Comparison of ENCODE assay signal across 11 cellular contexts in the genomic region with DNA sequence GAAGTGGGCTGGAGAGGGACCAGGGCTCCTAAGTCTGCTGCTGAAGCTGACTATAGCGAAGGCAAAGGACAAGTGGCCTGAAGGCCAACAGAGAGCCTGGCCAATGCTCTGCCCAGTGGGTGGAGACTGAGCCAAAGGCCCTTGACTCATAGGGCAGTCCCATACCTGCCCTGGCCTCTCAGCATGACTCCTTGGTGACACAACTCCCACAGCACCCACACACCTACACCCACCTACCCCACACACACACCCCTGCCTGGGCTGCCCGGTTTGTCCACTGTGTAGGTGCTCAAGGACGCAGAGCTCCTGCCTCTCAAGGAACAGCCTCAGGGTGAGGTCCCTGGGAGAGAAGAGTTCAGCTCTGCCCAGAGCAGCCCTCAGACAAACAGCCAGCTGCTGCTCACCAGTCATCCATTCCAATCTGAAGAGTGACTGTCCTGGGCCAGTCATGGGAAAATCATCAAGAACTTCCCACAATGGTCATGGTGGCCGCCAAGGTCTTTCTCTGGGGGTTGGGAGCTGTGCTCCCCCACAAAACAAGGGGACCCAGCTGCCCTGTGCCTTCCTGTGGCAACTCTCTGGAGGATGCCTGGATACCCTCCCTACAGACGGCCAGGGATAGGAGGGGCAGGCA. TPM values are rescaled to one million over a fixed set of nuclear protein-coding genes. Genes with fewer than 3 reads are reported as not detected.
DNase-seq lines count a peak whose midpoint lies in the region; ATAC-seq, FAIRE-seq and TF ChIP-seq lines count a peak whose summit lies in the region.
"Had no signal": no experiment of that assay in that cellular context is flagged by ENCODE, and none has a peak within 500 bp of the region (broad histone marks: within the 10 kb centered on the region; RNA-seq: fewer than 3 reads in every experiment).

No MANE protein-coding gene starts in this region.

- CTCF ChIA-PET in activated CD4-positive, alpha-beta T cell treated with anti-CD3 and anti-CD28 coated beads for 36 hours (lab: Charles Lee): interaction anchor here (0.7 to 1.7 kb wide), 8 partner anchors 9 to 49 kb away, joined by 3 to 7 read pairs (median 3); no protein-coding TSS in a partner anchor
- CTCF ChIA-PET in activated CD4-positive, alpha-beta T cell treated with anti-CD3 and anti-CD28 coated beads, Interleukin-2, amount 10 ng/mL, durations not matched to agents 7 days and 5 days (lab: Charles Lee): interaction anchor here (0.7 to 1.5 kb wide), 4 partner anchors 11 to 30 kb away, joined by 3 to 6 read pairs (median 3); no protein-coding TSS in a partner anchor

- H3K9me3 Mint-ChIP-seq in activated CD4-positive, alpha-beta T cell treated with anti-CD3 and anti-CD28 coated beads for 36 hours (ENCODE audit: low read depth): peaks cover 2% of the 10 kb centered on the region
- H3K9me3 Mint-ChIP-seq in activated CD4-positive, alpha-beta T cell treated with anti-CD3 and anti-CD28 coated beads, Interleukin-2, amount 10 ng/mL, durations not matched to agents 7 days and 5 days: no peaks in the 10 kb centered on the region
- H3K9me3 Mint-ChIP-seq in stimulated activated effector memory CD8-positive, alpha-beta T cell treated with anti-CD3 and anti-CD28 coated beads, Interleukin-12 subunit alpha, Interleukin-12 subunit beta, amount 100 ng/mL, for 72 hours: no peaks in the 10 kb centered on the region

- H3K27me3 Mint-ChIP-seq in activated CD4-positive, alpha-beta T cell treated with anti-CD3 and anti-CD28 coated beads for 36 hours: no peaks in the 10 kb centered on the region
- H3K27me3 Mint-ChIP-seq in activated CD4-positive, alpha-beta T cell treated with anti-CD3 and anti-CD28 coated beads, Interleukin-2, amount 10 ng/mL, durations not matched to agents 7 days and 5 days: no peaks in the 10 kb centered on the region
- no peaks in the 10 kb centered on the region for H3K27me3 Mint-ChIP-seq in T-helper 17 cell

- H3K4me1 ChIP-seq in foreskin keratinocyte (peaks cover 24% of the 10 kb centered on the region), HAP-1 (peaks cover 5% of the 10 kb centered on the region)

- intact Hi-C loops in activated CD4-positive, alpha-beta T cell treated with anti-CD3 and anti-CD28 coated beads for 36 hours (cut with DNase I, micrococcal nuclease): no loop called here

- peaks cover 85% of the 10 kb centered on the region for H3K36me3 Mint-ChIP-seq in activated CD4-positive, alpha-beta T cell treated with anti-CD3 and anti-CD28 coated beads for 36 hours (ENCODE audit: low read depth)
- peaks cover 52% of the 10 kb centered on the region for H3K36me3 Mint-ChIP-seq in activated CD4-positive, alpha-beta T cell treated with anti-CD3 and anti-CD28 coated beads, Interleukin-2, amount 10 ng/mL, durations not matched to agents 7 days and 5 days (ENCODE audit: low read depth)
- H3K36me3 Mint-ChIP-seq in T-helper 17 cell (ENCODE audit: low read depth): peaks cover 12% of the 10 kb centered on the region
- peaks cover 97% of the 10 kb centered on the region for H3K36me3 Mint-ChIP-seq in stimulated activated effector memory CD8-positive, alpha-beta T cell treated with anti-CD3 and anti-CD28 coated beads, Interleukin-12 subunit alpha, Interleukin-12 subunit beta, amount 100 ng/mL, for 72 hours

- peak; percentile 41 for DNase-seq in activated CD4-positive, alpha-beta T cell treated with anti-CD3 and anti-CD28 coated beads for 36 hours
- no peak for DNase-seq in activated CD4-positive, alpha-beta T cell treated with anti-CD3 and anti-CD28 coated beads, Interleukin-2, amount 10 ng/mL, durations not matched to agents 7 days and 5 days
- DNase-seq in T-helper 17 cell: no peak
- DNase-seq in foreskin keratinocyte: peak; percentile 65 to 83
- DNase-seq in stimulated activated effector memory CD8-positive, alpha-beta T cell treated with anti-CD3 and anti-CD28 coated beads, Interleukin-12 subunit alpha, Interleukin-12 subunit beta, amount 100 ng/mL, for 72 hours (ENCODE audit: low spot score in 2 of 2): no peak
- DNase-seq in HAP-1 (ENCODE audit: low spot score in 2 of 2): no peak
- no peak for DNase-seq in HTR-8/SVneo (ENCODE audit: insufficient read length, low spot score)
- DNase-seq: occipital lobe, tibial artery had no signal

- in situ Hi-C loops in HAP-1 (cut with MboI; ENCODE audit: low sequenced_read_pairs): loop anchor here (25.0 kb wide), 1 partner anchor 614 kb away; no protein-coding TSS in a partner anchor

- TF ChIP-seq CTCF in foreskin keratinocyte (conservative IDR thresholded peaks at IDR 0.05): no peak

- H3K9me3 ChIP-seq in T-helper 17 cell (ENCODE audit: control insufficient read depth, low read length, poor library complexity, severe bottlenecking) (no peaks in the 10 kb centered on the region), HAP-1 (no peaks in the 10 kb centered on the region)
- H3K9me3 ChIP-seq: tibial artery had no signal

- POLR2A ChIA-PET in activated CD4-positive, alpha-beta T cell treated with anti-CD3 and anti-CD28 coated beads for 36 hours (lab: Charles Lee): no interaction called here
- POLR2A ChIA-PET in activated CD4-positive, alpha-beta T cell treated with anti-CD3 and anti-CD28 coated beads, Interleukin-2, amount 10 ng/mL, durations not matched to agents 7 days and 5 days (lab: Charles Lee): no interaction called here

- no peak overlapping the region for H3K4me3 ChIP-seq in HAP-1
- H3K4me3 ChIP-seq: tibial artery had no signal

- H3K36me3 ChIP-seq in HAP-1 (replicated peaks): no peaks in the 10 kb centered on the region; the same call in 1 of the 2 replicates

- peak overlapping the region; percentile 79 for H3K4me3 Mint-ChIP-seq in activated CD4-positive, alpha-beta T cell treated with anti-CD3 and anti-CD28 coated beads for 36 hours
- H3K4me3 Mint-ChIP-seq in activated CD4-positive, alpha-beta T cell treated with anti-CD3 and anti-CD28 coated beads, Interleukin-2, amount 10 ng/mL, durations not matched to agents 7 days and 5 days: no peak overlapping the region
- peak overlapping the region; percentile 95 for H3K4me3 Mint-ChIP-seq in T-helper 17 cell
- peak overlapping the region; percentile 77 for H3K4me3 Mint-ChIP-seq in stimulated activated effector memory CD8-positive, alpha-beta T cell treated with anti-CD3 and anti-CD28 coated beads, Interleukin-12 subunit alpha, Interleukin-12 subunit beta, amount 100 ng/mL, for 72 hours

- H3K27ac Mint-ChIP-seq in activated CD4-positive, alpha-beta T cell treated with anti-CD3 and anti-CD28 coated beads for 36 hours: peak overlapping the region; percentile 87
- no peak overlapping the region for H3K27ac Mint-ChIP-seq in activated CD4-positive, alpha-beta T cell treated with anti-CD3 and anti-CD28 coated beads, Interleukin-2, amount 10 ng/mL, durations not matched to agents 7 days and 5 days
- peak overlapping the region; percentile 100 for H3K27ac Mint-ChIP-seq in T-helper 17 cell
- peak overlapping the region; percentile 89 for H3K27ac Mint-ChIP-seq in stimulated activated effector memory CD8-positive, alpha-beta T cell treated with anti-CD3 and anti-CD28 coated beads, Interleukin-12 subunit alpha, Interleukin-12 subunit beta, amount 100 ng/mL, for 72 hours

- H3K27ac ChIP-seq in foreskin keratinocyte: peak overlapping the region; percentile 76
- H3K27ac ChIP-seq: tibial artery, VCaP had no signal

- peaks cover 80% of the 10 kb centered on the region for H3K4me1 Mint-ChIP-seq in activated CD4-positive, alpha-beta T cell treated with anti-CD3 and anti-CD28 coated beads for 36 hours
- peaks cover 64% of the 10 kb centered on the region for H3K4me1 Mint-ChIP-seq in activated CD4-positive, alpha-beta T cell treated with anti-CD3 and anti-CD28 coated beads, Interleukin-2, amount 10 ng/mL, durations not matched to agents 7 days and 5 days
- H3K4me1 Mint-ChIP-seq in T-helper 17 cell: peaks cover 63% of the 10 kb centered on the region
- peaks cover 89% of the 10 kb centered on the region for H3K4me1 Mint-ChIP-seq in stimulated activated effector memory CD8-positive, alpha-beta T cell treated with anti-CD3 and anti-CD28 coated beads, Interleukin-12 subunit alpha, Interleukin-12 subunit beta, amount 100 ng/mL, for 72 hours

- no peaks in the 10 kb centered on the region for H3K27me3 ChIP-seq in foreskin keratinocyte
- no peaks in the 10 kb centered on the region for H3K27me3 ChIP-seq in HAP-1 (ENCODE audit: low read depth)
- H3K27me3 ChIP-seq: tibial artery had no signal

- no peak for ATAC-seq in activated CD4-positive, alpha-beta T cell treated with anti-CD3 and anti-CD28 coated beads for 36 hours
- ATAC-seq in T-helper 17 cell (no peak), foreskin keratinocyte (peak; percentile 76), GM21529 (IDR thresholded peaks at IDR 0.05; ENCODE audit: unreplicated experiment) (no peak)
- peak; percentile 39 for ATAC-seq in stimulated activated effector memory CD8-positive, alpha-beta T cell treated with anti-CD3 and anti-CD28 coated beads, Interleukin-12 subunit alpha, Interleukin-12 subunit beta, amount 100 ng/mL, for 72 hours

- FAIRE-seq in HTR-8/SVneo (lab: Jason Lieb, UNC): no peak

RNA-seq across cellular contexts. Expression of a gene that starts 5.0 kb away (rescaled TPM):
- total RNA-seq in activated CD4-positive, alpha-beta T cell treated with anti-CD3 and anti-CD28 coated beads for 36 hours: 100 to 1,000 TPM; 351 to 408 TPM
- total RNA-seq in activated CD4-positive, alpha-beta T cell treated with anti-CD3 and anti-CD28 coated beads, Interleukin-2, amount 10 ng/mL, durations not matched to agents 7 days and 5 days: 100 to 1,000 TPM; 127 TPM
- total RNA-seq in T-helper 17 cell: 100 to 1,000 TPM; 227 to 245 TPM
- 128 and 133 TPM in 2 replicates for total RNA-seq in foreskin keratinocyte
- 96.5 and 98.1 TPM in 2 replicates for polyA plus RNA-seq in foreskin keratinocyte

RNA-seq across cellular contexts. Expression of a gene that starts 55.4 kb away (rescaled TPM):
- total RNA-seq in activated CD4-positive, alpha-beta T cell treated with anti-CD3 and anti-CD28 coated beads for 36 hours: not detected
- not detected for total RNA-seq in activated CD4-positive, alpha-beta T cell treated with anti-CD3 and anti-CD28 coated beads, Interleukin-2, amount 10 ng/mL, durations not matched to agents 7 days and 5 days
- total RNA-seq in T-helper 17 cell (under 1 TPM in 1 of 2 donors, not detected in 1; 0.22 TPM), foreskin keratinocyte (6.9 and 13.2 TPM in 2 replicates)
- 12.7 and 26.6 TPM in 2 replicates for polyA plus RNA-seq in foreskin keratinocyte

Comparison
In these comparisons a context has a peak if more than half of its experiments do, and no peak if none do; other contexts are left out.
1. DNase-seq: peak in activated CD4-positive, alpha-beta T cell treated with anti-CD3 and anti-CD28 coated beads for 36 hours (single experiment) and foreskin keratinocyte (2 of 2); none in activated CD4-positive, alpha-beta T cell treated with anti-CD3 and anti-CD28 coated beads, Interleukin-2, amount 10 ng/mL, durations not matched to agents 7 days and 5 days (single experiment), T-helper 17 cell (0 of 3), stimulated activated effector memory CD8-positive, alpha-beta T cell treated with anti-CD3 and anti-CD28 coated beads, Interleukin-12 subunit alpha, Interleukin-12 subunit beta, amount 100 ng/mL, for 72 hours (0 of 2), HAP-1 (0 of 2) and HTR-8/SVneo (single experiment).
2. ATAC-seq: peak in foreskin keratinocyte (single experiment) and stimulated activated effector memory CD8-positive, alpha-beta T cell treated with anti-CD3 and anti-CD28 coated beads, Interleukin-12 subunit alpha, Interleukin-12 subunit beta, amount 100 ng/mL, for 72 hours (single experiment); none in activated CD4-positive, alpha-beta T cell treated with anti-CD3 and anti-CD28 coated beads for 36 hours (single experiment), T-helper 17 cell (single experiment) and GM21529 (single experiment).